In the genomic region with DNA sequence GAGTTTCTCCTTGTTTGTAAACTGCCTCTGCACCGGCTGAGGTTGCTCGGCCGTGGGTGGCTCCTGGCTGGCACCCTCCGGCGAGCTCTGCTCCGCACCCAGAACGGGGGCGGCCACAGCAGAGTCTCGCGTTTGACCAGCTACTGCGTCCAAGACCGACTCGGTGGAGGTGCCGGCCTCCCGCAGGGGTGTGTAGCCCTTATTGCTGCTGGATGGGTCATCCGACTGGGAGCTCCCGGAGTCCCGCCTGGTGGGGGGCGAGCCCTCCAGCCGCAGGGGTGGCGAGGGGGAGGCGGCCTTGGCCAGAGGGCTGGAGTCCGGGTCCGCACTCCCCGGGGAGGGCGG, we compare ENCODE assay signal across 10 cellular contexts. TPM values are rescaled to one million over a fixed set of nuclear protein-coding genes. Genes with fewer than 3 reads are reported as not detected.
DNase-seq lines count a peak whose midpoint lies in the region; ATAC-seq, FAIRE-seq and TF ChIP-seq lines count a peak whose summit lies in the region.
"Had no signal": no experiment of that assay in that cellular context is flagged by ENCODE, and none has a peak within 500 bp of the region (broad histone marks: within the 10 kb centered on the region; RNA-seq: fewer than 3 reads in every experiment).

No MANE protein-coding gene starts in this region.

- H3K4me3 ChIP-seq in astrocyte (ENCODE audit: insufficient read depth, low read depth, low read length) (no peak overlapping the region), neuronal stem cell (ENCODE audit: low read length in 2 of 2) (peak overlapping the region in 1 of 2 donors; percentile 41)

- peaks cover 7% of the 10 kb centered on the region for H3K79me1 ChIP-seq in neuronal stem cell (ENCODE audit: low read depth, low read length)

- H3K9me3 Mint-ChIP-seq in astrocyte (ENCODE audit: unreplicated experiment): no peaks in the 10 kb centered on the region

- peak; percentile 12 for DNase-seq in astrocyte (ENCODE audit: low read depth)
- no peak for DNase-seq in neuronal stem cell (ENCODE audit: low spot score)
- no peak for DNase-seq in MV-4-11 (lab: John Stamatoyannopoulos, UW)
- DNase-seq in UCSD-AML1 (lab: John Stamatoyannopoulos, UW; ENCODE audit: unreplicated experiment): no peak
- no peak for DNase-seq in NCI-H774 (lab: John Stamatoyannopoulos, UW)
- DNase-seq: activated gamma-delta T cell, NCI-H1048 had no signal

- no peak overlapping the region for H4K8ac ChIP-seq in neuronal stem cell (ENCODE audit: low read depth, low read length)

- peak overlapping the region; percentile 45 for H3K4me3 Mint-ChIP-seq in astrocyte (ENCODE audit: unreplicated experiment)

- no peak overlapping the region for H2BK12ac ChIP-seq in neuronal stem cell (ENCODE audit: low read length)

- TF ChIP-seq CTCF in astrocyte (IDR thresholded peaks at IDR 0.05; ENCODE audit: insufficient read depth, low read depth, low read length): no peak

- no peaks in the 10 kb centered on the region for H4K20me1 ChIP-seq in astrocyte (ENCODE audit: insufficient read depth, low read length)

- no peaks in the 10 kb centered on the region for H3K9me3 ChIP-seq in astrocyte (ENCODE audit: insufficient read depth, low read depth, low read length)
- H3K9me3 ChIP-seq in neuronal stem cell (replicated peaks in 1 of 2; ENCODE audit: control insufficient read depth in 2 of 2, insufficient read depth in 1 of 2, low read depth in 1 of 2, low read length in 2 of 2): no peaks in the 10 kb centered on the region

- no peak overlapping the region for H2AK5ac ChIP-seq in neuronal stem cell (ENCODE audit: low read depth, low read length)

- peak; percentile 25 for ATAC-seq in GM18511 (IDR thresholded peaks at IDR 0.05; ENCODE audit: unreplicated experiment)
- ATAC-seq in HG02623 (IDR thresholded peaks at IDR 0.05; ENCODE audit: unreplicated experiment): peak; percentile 22
- ATAC-seq in HG02798 (IDR thresholded peaks at IDR 0.05; ENCODE audit: poor library complexity, unreplicated experiment): no peak

- no peak overlapping the region for H2BK15ac ChIP-seq in neuronal stem cell (ENCODE audit: low read length)

- no peak for FAIRE-seq in astrocyte (lab: Jason Lieb, UNC)

- H2AFZ ChIP-seq in astrocyte (ENCODE audit: low read depth, low read length) (no peak overlapping the region), neuronal stem cell (ENCODE audit: low read length) (no peak overlapping the region)

- H3K14ac ChIP-seq in neuronal stem cell (ENCODE audit: low read length): no peak overlapping the region

- H3K79me2 ChIP-seq in astrocyte (ENCODE audit: insufficient read depth, low read length): peaks cover 10% of the 10 kb centered on the region

- H3K4me1 Mint-ChIP-seq in astrocyte (ENCODE audit: low read depth, unreplicated experiment): peaks cover 16% of the 10 kb centered on the region

- H3K27ac ChIP-seq in astrocyte (ENCODE audit: low read depth, low read length) (no peak overlapping the region), neuronal stem cell (replicated peaks; ENCODE audit: low read length) (no peak overlapping the region)

- peaks cover 14% of the 10 kb centered on the region for H3K27me3 ChIP-seq in astrocyte (ENCODE audit: insufficient read depth, low read length)
- H3K27me3 ChIP-seq in neuronal stem cell (ENCODE audit: control insufficient read depth in 3 of 3, insufficient read depth in 3 of 3, low read depth in 1 of 3, low read length in 3 of 3): peaks cover 0 to 9% (median 0%) of the 10 kb centered on the region in 3 experiments

- H3K4me1 ChIP-seq in astrocyte (ENCODE audit: insufficient read depth, low read length) (peaks cover 5% of the 10 kb centered on the region), neuronal stem cell (ENCODE audit: control insufficient read depth in 2 of 2, insufficient read depth in 1 of 2, low read depth in 1 of 2, low read length in 2 of 2) (peaks cover 2 to 12% of the 10 kb centered on the region in 2 donors)

- H3K4me2 ChIP-seq in astrocyte (ENCODE audit: low read length) (peak overlapping the region; percentile 87), neuronal stem cell (ENCODE audit: insufficient read depth, low read length, poor library complexity, severe bottlenecking) (peak overlapping the region; percentile 28)

- H3K18ac ChIP-seq in neuronal stem cell (ENCODE audit: low read length): no peak overlapping the region

- H3K36me3 ChIP-seq in astrocyte (ENCODE audit: insufficient read depth, low read length) (no peaks in the 10 kb centered on the region), neuronal stem cell (replicated peaks in 1 of 2; ENCODE audit: control insufficient read depth in 2 of 2, insufficient read depth in 2 of 2, low read length in 2 of 2) (peaks cover 8 to 50% of the 10 kb centered on the region in 2 donors)

- peaks cover 6% of the 10 kb centered on the region for H3K36me3 Mint-ChIP-seq in astrocyte (ENCODE audit: low read depth, unreplicated experiment)

- H4K91ac ChIP-seq in neuronal stem cell (ENCODE audit: low read depth, low read length, poor library complexity): no peak overlapping the region

- WGBS in neuronal stem cell (ENCODE audit: extremely low coverage in 2 of 2, insufficient read length in 2 of 2, insufficient replicate concordance in 1 of 2), 2 donors: no CpG with 5 or more reads among the region's 26 CpGs

- H3K23ac ChIP-seq in neuronal stem cell (ENCODE audit: low read depth, low read length, poor library complexity): no peak overlapping the region

- no peak overlapping the region for H3K9ac ChIP-seq in astrocyte (ENCODE audit: low read length)
- no peak overlapping the region for H3K9ac ChIP-seq in neuronal stem cell (ENCODE audit: low read depth, low read length, poor library complexity)

- H2BK120ac ChIP-seq in neuronal stem cell (ENCODE audit: low read depth, low read length): no peak overlapping the region

- peaks cover 5% of the 10 kb centered on the region for H3K27me3 Mint-ChIP-seq in astrocyte (ENCODE audit: low read depth, unreplicated experiment)

- H2BK5ac ChIP-seq in neuronal stem cell (ENCODE audit: low read length): no peak overlapping the region

- no peak overlapping the region for H3K4ac ChIP-seq in neuronal stem cell (ENCODE audit: low read length)

- no peak overlapping the region for H3K27ac Mint-ChIP-seq in astrocyte (ENCODE audit: unreplicated experiment)

RNA-seq across cellular contexts. Expression of a gene that starts 5.1 kb away (rescaled TPM):
- 11.3 and 13.1 TPM in 2 replicates for total RNA-seq in astrocyte
- 6.5 TPM for polyA plus RNA-seq in neuronal stem cell (2013, experiment 1 of 2)
- 6.4 TPM for polyA plus RNA-seq in neuronal stem cell (2013, experiment 2 of 2)
